Comparison of ENCODE assay signal across 18 cellular contexts in genomic region chr1:179055930-179056329, GRCh38. TPM values are rescaled to one million over a fixed set of nuclear protein-coding genes. Genes with fewer than 3 reads are reported as not detected.
DNase-seq lines count a peak whose midpoint lies in the region; ATAC-seq, FAIRE-seq and TF ChIP-seq lines count a peak whose summit lies in the region.
"Had no signal": no experiment of that assay in that cellular context is flagged by ENCODE, and none has a peak within 500 bp of the region (broad histone marks: within the 10 kb centered on the region; RNA-seq: fewer than 3 reads in every experiment).

No MANE protein-coding gene starts in this region.

- H2AFZ ChIP-seq in astrocyte (ENCODE audit: low read depth, low read length) (no peak overlapping the region), osteoblast (ENCODE audit: low read length) (no peak overlapping the region)

- TF ChIP-seq CTCF in astrocyte (IDR thresholded peaks at IDR 0.05; ENCODE audit: insufficient read depth, low read depth, low read length) (no peak), osteoblast (IDR thresholded peaks at IDR 0.05; ENCODE audit: extremely low read depth, low read depth, low read length) (no peak)

- no peaks in the 10 kb centered on the region for H3K36me3 ChIP-seq in astrocyte (ENCODE audit: insufficient read depth, low read length)
- H3K36me3 ChIP-seq in osteoblast (ENCODE audit: insufficient read depth, low read length), result no peaks in the 10 kb centered on the region

- no peak overlapping the region for H3K27ac ChIP-seq in astrocyte (ENCODE audit: low read depth, low read length)
- H3K27ac ChIP-seq in osteoblast (ENCODE audit: low read depth, low read length), result peak overlapping the region; percentile 2
- H3K27ac ChIP-seq: HL-60 had no signal

- DNase-seq in EH (ENCODE audit: low read depth), result peak; percentile 40
- DNase-seq in HCEC 1CT, result peak; percentile 58
- DNase-seq in astrocyte (ENCODE audit: low read depth), result no peak
- no peak for DNase-seq in osteoblast (ENCODE audit: insufficient read length, low spot score, missing footprints)
- no peak for DNase-seq in stimulated activated CD4-positive, alpha-beta T cell treated with anti-CD3 and anti-CD28 coated beads, Interleukin-15, amount 100 ng/mL, for 24 hours
- DNase-seq in kidney tubule cell (ENCODE audit: low spot score), result no peak
- DNase-seq: C1 segment of cervical spinal cord; Calu3; CD4-positive, alpha-beta T cell; DMS79; EL; GDM1 had no signal

- H3K27me3 Mint-ChIP-seq in astrocyte (ENCODE audit: low read depth, unreplicated experiment), result no peaks in the 10 kb centered on the region
- H3K27me3 Mint-ChIP-seq: B cell; CD4-positive, alpha-beta T cell had no signal

- no peak overlapping the region for H3K27ac Mint-ChIP-seq in astrocyte (ENCODE audit: unreplicated experiment)
- H3K27ac Mint-ChIP-seq: B cell; CD4-positive, alpha-beta T cell had no signal

- H3K9me3 ChIP-seq in astrocyte (ENCODE audit: insufficient read depth, low read depth, low read length) (no peaks in the 10 kb centered on the region), osteoblast (ENCODE audit: low read depth, low read length) (no peaks in the 10 kb centered on the region)

- H4K20me1 ChIP-seq in astrocyte (ENCODE audit: insufficient read depth, low read length), result no peaks in the 10 kb centered on the region
- no peaks in the 10 kb centered on the region for H4K20me1 ChIP-seq in osteoblast (ENCODE audit: insufficient read depth, low read length)

- no peak for ATAC-seq in GM19455 (IDR thresholded peaks at IDR 0.05; ENCODE audit: unreplicated experiment)
- ATAC-seq: HCT116 had no signal

- peaks cover 16% of the 10 kb centered on the region for H3K36me3 Mint-ChIP-seq in astrocyte (ENCODE audit: low read depth, unreplicated experiment)

- H3K4me1 Mint-ChIP-seq in astrocyte (ENCODE audit: low read depth, unreplicated experiment), result peaks cover 17% of the 10 kb centered on the region
- H3K4me1 Mint-ChIP-seq: B cell had no signal

- H3K9me3 Mint-ChIP-seq in astrocyte (ENCODE audit: unreplicated experiment), result no peaks in the 10 kb centered on the region
- H3K9me3 Mint-ChIP-seq: CD4-positive, alpha-beta T cell had no signal

- peak; percentile 37 for FAIRE-seq in astrocyte (lab: Jason Lieb, UNC)
- FAIRE-seq: A204.1, GM12892 had no signal

- H3K4me3 ChIP-seq in astrocyte (ENCODE audit: insufficient read depth, low read depth, low read length), result no peak overlapping the region
- H3K4me3 ChIP-seq in osteoblast (ENCODE audit: insufficient read depth, low read length), result no peak overlapping the region

- no peaks in the 10 kb centered on the region for H3K79me2 ChIP-seq in astrocyte (ENCODE audit: insufficient read depth, low read length)
- peaks cover 3% of the 10 kb centered on the region for H3K79me2 ChIP-seq in osteoblast (ENCODE audit: insufficient read depth, low read length)

- no peak overlapping the region for H3K9ac ChIP-seq in astrocyte (ENCODE audit: low read length)

- H3K4me2 ChIP-seq in astrocyte (ENCODE audit: low read length), result no peak overlapping the region
- no peak overlapping the region for H3K4me2 ChIP-seq in osteoblast (ENCODE audit: insufficient read depth, low read length)

- H3K27me3 ChIP-seq in astrocyte (ENCODE audit: insufficient read depth, low read length), result no peaks in the 10 kb centered on the region
- no peaks in the 10 kb centered on the region for H3K27me3 ChIP-seq in osteoblast (ENCODE audit: insufficient read depth, low read length)

- H3K4me1 ChIP-seq in astrocyte (ENCODE audit: insufficient read depth, low read length) (peaks cover 5% of the 10 kb centered on the region), osteoblast (ENCODE audit: insufficient read depth, low read length) (peaks cover 25% of the 10 kb centered on the region)

- no peak overlapping the region for H3K4me3 Mint-ChIP-seq in astrocyte (ENCODE audit: unreplicated experiment)
- H3K4me3 Mint-ChIP-seq: B cell; CD4-positive, alpha-beta T cell had no signal

RNA-seq across cellular contexts. Expression of gene TOR3A, which starts 25.9 kb away (rescaled TPM):
- total RNA-seq in astrocyte (14.5 and 16.8 TPM in 2 replicates), osteoblast (34.2 and 44.2 TPM in 2 replicates)

RNA-seq across cellular contexts. Expression of gene FAM20B, which starts 30.2 kb away (rescaled TPM):
- total RNA-seq in astrocyte, result 34.0 and 39.8 TPM in 2 replicates
- total RNA-seq in osteoblast, result 43.1 and 43.9 TPM in 2 replicates

Comparison
In these comparisons a context has a peak if more than half of its experiments do, and no peak if none do; other contexts are left out.
1. DNase-seq: peak in EH (single experiment) and HCEC 1CT (single experiment); none in astrocyte (single experiment), osteoblast (single experiment), stimulated activated CD4-positive, alpha-beta T cell treated with anti-CD3 and anti-CD28 coated beads, Interleukin-15, amount 100 ng/mL, for 24 hours (single experiment) and kidney tubule cell (single experiment).